In genomic region chr1:30773722-30774121, GRCh38 we compare ENCODE assay signal across 34 cellular contexts. TPM values are rescaled to one million over a fixed set of nuclear protein-coding genes. Genes with fewer than 3 reads are reported as not detected.
"Had no signal": no experiment of that assay in that cellular context is flagged by ENCODE, and none has a peak within 500 bp of the region (broad histone marks: within the 10 kb centered on the region; RNA-seq: fewer than 3 reads in every experiment).

No MANE protein-coding gene starts in this region.

- H3K27ac Mint-ChIP-seq: dendritic cell treated with granulocyte-macrophage colony-stimulating factor and Interleukin-4, amounts not matched to agents 40 ng/mL and 50 ng/mL, for 4 days; endodermal cell; memory B cell; mesothelial cell of epicardium; natural killer cell treated with Interleukin-12 subunit alpha and Interleukin-12 subunit beta and Interleukin-15 and Interleukin-18, amount 100 ng/mL, for 72 hours; progenitor cell of endocrine pancreas had no signal

- H3K27ac ChIP-seq: colonic mucosa, epithelial cell of prostate, gastrocnemius medialis, neutrophil, parathyroid adenoma, right atrium auricular region, stomach, thyroid gland had no signal

- H3K36me3 ChIP-seq: colonic mucosa, gastrocnemius medialis, neutrophil, right atrium auricular region, stomach, thyroid gland had no signal

- DNase-seq: colonic mucosa; effector CD8-positive, alpha-beta T cell; endodermal cell; foreskin fibroblast; gastrocnemius medialis; head of caudate nucleus; kidney; mucosa of descending colon; naive B cell; stimulated activated CD4-positive, alpha-beta T cell treated with anti-CD3 and anti-CD28 coated beads, Interleukin-12 subunit alpha, Interleukin-12 subunit beta, amount 100 ng/mL, for 4 hours; stimulated activated CD4-positive, alpha-beta T cell treated with anti-CD3 and anti-CD28 coated beads, Interleukin-1b, Interleukin-23, amount 100 ng/mL, for 48 hours; stimulated activated CD4-positive, alpha-beta T cell treated with anti-CD3 and anti-CD28 coated beads, Interleukin-4, amount 100 ng/mL, for 1 hour; stimulated activated CD8-positive, alpha-beta memory T cell treated with anti-CD3 and anti-CD28 coated beads, Interleukin-4, amount 100 ng/mL, for 48 hours; stimulated activated naive CD4-positive, alpha-beta T cell treated with Interleukin-2 at 50 U/mL for 16 hours; stomach; thyroid gland; trophoblast cell had no signal

- H3K27me3 Mint-ChIP-seq: memory B cell; naive B cell; natural killer cell treated with Interleukin-12 subunit alpha and Interleukin-12 subunit beta and Interleukin-15 and Interleukin-18, amount 100 ng/mL, for 72 hours had no signal

- ATAC-seq: esophagus mucosa; gastrocnemius medialis; left lobe of liver; mucosa of descending colon; natural killer cell treated with Interleukin-12 subunit alpha and Interleukin-12 subunit beta and Interleukin-15 and Interleukin-18, amount 100 ng/mL, for 72 hours; sciatic nerve had no signal

- H3K9me3 ChIP-seq: colonic mucosa, gastrocnemius medialis, mucosa of descending colon, neutrophil, right atrium auricular region, stomach, thyroid gland had no signal

- H2AFZ ChIP-seq: parathyroid adenoma had no signal

- H3K4me1 ChIP-seq: colonic mucosa, gastrocnemius medialis, parathyroid adenoma, right atrium auricular region, stomach, thyroid gland had no signal

- FAIRE-seq: kidney had no signal

- H3K27me3 ChIP-seq: colonic mucosa, gastrocnemius medialis, neutrophil, right atrium auricular region, stomach, thyroid gland had no signal

- H3K9me3 Mint-ChIP-seq: dendritic cell treated with granulocyte-macrophage colony-stimulating factor and Interleukin-4, amounts not matched to agents 40 ng/mL and 50 ng/mL, for 4 days; endodermal cell; memory B cell; mesothelial cell of epicardium; naive B cell; natural killer cell treated with Interleukin-12 subunit alpha and Interleukin-12 subunit beta and Interleukin-15 and Interleukin-18, amount 100 ng/mL, for 72 hours had no signal

- H3K79me2 ChIP-seq: parathyroid adenoma had no signal

- H3K4me2 ChIP-seq: smooth muscle cell had no signal

- H3K9ac ChIP-seq: parathyroid adenoma had no signal

- H3K4me3 Mint-ChIP-seq: dendritic cell treated with granulocyte-macrophage colony-stimulating factor and Interleukin-4, amounts not matched to agents 40 ng/mL and 50 ng/mL, for 4 days; endodermal cell; memory B cell; mesothelial cell of epicardium; natural killer cell treated with Interleukin-12 subunit alpha and Interleukin-12 subunit beta and Interleukin-15 and Interleukin-18, amount 100 ng/mL, for 72 hours had no signal

- H3K4me3 ChIP-seq: colonic mucosa, gastrocnemius medialis, lung, mucosa of descending colon, right atrium auricular region, smooth muscle cell, stomach, thyroid gland had no signal

- H3K36me3 Mint-ChIP-seq: memory B cell; mesothelial cell of epicardium; naive B cell; natural killer cell treated with Interleukin-12 subunit alpha and Interleukin-12 subunit beta and Interleukin-15 and Interleukin-18, amount 100 ng/mL, for 72 hours had no signal

RNA-seq across cellular contexts. Expression of gene LAPTM5, which starts 16.1 kb away (rescaled TPM):
- total RNA-seq: endodermal cell, mesothelial cell of epicardium, progenitor cell of endocrine pancreas had no signal

RNA-seq across cellular contexts. Expression of gene MATN1, which starts 50.3 kb away (rescaled TPM):
- total RNA-seq: colonic mucosa, endodermal cell, esophagus mucosa, gastrocnemius medialis, glomerular endothelial cell, left lobe of liver, right atrium auricular region, subcutaneous adipose tissue had no signal
- polyA plus RNA-seq: liver, stomach had no signal
